In the genomic region with DNA sequence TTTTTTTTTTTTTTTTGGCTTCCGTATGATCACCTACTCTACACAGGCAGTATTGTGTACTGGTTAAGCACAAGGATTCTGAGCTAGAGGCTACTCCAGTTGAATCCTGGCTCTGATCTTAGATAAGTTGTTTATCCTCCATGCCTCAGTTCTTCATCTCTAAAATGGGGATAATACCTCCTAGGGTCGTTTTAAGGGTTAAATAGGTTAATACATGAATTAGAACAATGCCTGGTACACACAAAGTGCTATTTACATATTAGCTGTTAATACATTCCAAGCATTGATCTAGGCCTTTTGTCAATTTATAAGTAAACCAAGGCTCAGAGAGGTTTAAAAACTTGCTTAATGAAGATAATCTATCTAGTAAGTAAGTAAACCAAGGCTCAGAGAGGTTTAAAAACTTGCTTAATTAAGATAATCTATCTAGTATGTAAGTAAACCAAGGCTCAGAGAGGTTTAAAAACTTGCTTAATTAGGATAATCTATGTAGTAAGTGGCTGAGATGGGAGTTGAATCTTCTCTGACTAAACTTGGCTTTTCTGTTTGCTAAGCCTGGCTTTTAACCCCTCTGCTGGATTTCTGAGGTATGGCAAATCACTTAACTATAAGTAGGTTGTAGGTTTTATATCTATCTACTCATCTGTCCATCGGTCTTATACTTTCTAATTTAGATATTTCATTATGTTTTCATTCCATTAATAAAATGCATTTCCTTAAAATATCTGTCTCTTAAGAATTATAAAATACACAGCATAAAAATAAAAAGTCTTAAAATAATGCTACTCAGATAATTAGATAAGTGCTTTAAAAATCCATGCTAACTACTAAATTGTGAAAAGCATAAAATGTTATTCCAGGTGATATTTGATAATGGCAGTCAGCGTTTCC, we compare ENCODE assay signal across 8 cellular contexts. TPM values are rescaled to one million over a fixed set of nuclear protein-coding genes. Genes with fewer than 3 reads are reported as not detected.
A peak's percentile ranks its signal among the peaks of the same experiment; 100 is the strongest.
DNase-seq lines count a peak whose midpoint lies in the region; ATAC-seq, FAIRE-seq and TF ChIP-seq lines count a peak whose summit lies in the region.

No MANE protein-coding gene starts in this region.

- H3K27ac ChIP-seq in endothelial cell of umbilical vein (ENCODE audit: insufficient read depth, low read depth, low read length), result no peak overlapping the region
- H3K27ac ChIP-seq in upper lobe of right lung, result no peak overlapping the region
- no peak overlapping the region for H3K27ac ChIP-seq in gastrocnemius medialis

- peaks cover 3% of the 10 kb centered on the region for H3K79me2 ChIP-seq in endothelial cell of umbilical vein (ENCODE audit: control insufficient read depth, insufficient read depth, low read length)

- no peak overlapping the region for H3K9ac ChIP-seq in endothelial cell of umbilical vein (replicated peaks; ENCODE audit: extremely low read depth, insufficient read depth, low read length)

- ATAC-seq in GM18498 (IDR thresholded peaks at IDR 0.05; ENCODE audit: unreplicated experiment), result peak; percentile 19
- ATAC-seq in HG02852 (IDR thresholded peaks at IDR 0.05; ENCODE audit: unreplicated experiment), result peak; percentile 4
- ATAC-seq in upper lobe of right lung, result no peak
- ATAC-seq in gastrocnemius medialis, result no peak

- H3K4me3 ChIP-seq in endothelial cell of umbilical vein (replicated peaks in 1 of 3; ENCODE audit: insufficient read depth in 1 of 3, low read depth in 1 of 3, low read length in 3 of 3) (no peak overlapping the region), upper lobe of right lung (no peak overlapping the region), gastrocnemius medialis (no peak overlapping the region)

- DNase-seq in NCI-H524 treated with DMSO at 0.1 percent for 48 hours (lab: John Stamatoyannopoulos, UW) (peak; percentile 48), endothelial cell of umbilical vein (ENCODE audit: low read depth, low spot score) (peak; percentile 54), upper lobe of right lung (no peak), gastrocnemius medialis (no peak), NCI-H774 (lab: John Stamatoyannopoulos, UW) (no peak)

- TF ChIP-seq POLR2A in endothelial cell of umbilical vein (IDR thresholded peaks at IDR 0.05; ENCODE audit: low read depth, low read length), result no peak
- TF ChIP-seq POLR2A in gastrocnemius medialis (IDR thresholded peaks at IDR 0.05), result no peak

- H3K9me1 ChIP-seq in endothelial cell of umbilical vein (replicated peaks; ENCODE audit: control insufficient read depth, extremely low read depth, insufficient read depth, low read length), result no peaks in the 10 kb centered on the region

- POLR2A ChIA-PET in endothelial cell of umbilical vein (lab: Charles Lee), result no interaction called here

- H3K4me2 ChIP-seq in endothelial cell of umbilical vein (ENCODE audit: insufficient read depth, low read length), result no peak overlapping the region

- intact Hi-C loops in endothelial cell of umbilical vein (cut with micrococcal nuclease) (no loop called here), upper lobe of right lung (cut with DNase I) (no loop called here), gastrocnemius medialis (cut with DNase I; ENCODE audit: low total_unique reads) (no loop called here)

- CTCF ChIA-PET in endothelial cell of umbilical vein (lab: Charles Lee), result interaction anchor here (0.8 to 9.0 kb wide), 10 partner anchors 8 to 115 kb away, joined by 3 to 141 read pairs (median 4); no protein-coding TSS in a partner anchor

- FAIRE-seq in A204.1 (lab: Jason Lieb, UNC) (peak; percentile 92), endothelial cell of umbilical vein (lab: Jason Lieb, UNC) (peak; percentile 15)

- H4K20me1 ChIP-seq in endothelial cell of umbilical vein (replicated peaks; ENCODE audit: control insufficient read depth, extremely low read depth, insufficient read depth, low read length), result no peaks in the 10 kb centered on the region

- TF ChIP-seq CTCF in endothelial cell of umbilical vein (IDR thresholded peaks at IDR 0.05; ENCODE audit: extremely low read depth in 1 of 2, insufficient read depth in 1 of 2, low read depth in 1 of 2, low read length in 2 of 2), result peak; percentile 6 to 30
- TF ChIP-seq CTCF in upper lobe of right lung (IDR thresholded peaks at IDR 0.05), result peak; percentile 20
- TF ChIP-seq CTCF in gastrocnemius medialis (IDR thresholded peaks at IDR 0.05 in 4 of 5, conservative IDR thresholded peaks at IDR 0.05 in 1 of 5), result no peak

- H3K4me1 ChIP-seq in endothelial cell of umbilical vein (ENCODE audit: control insufficient read depth, extremely low read depth, insufficient read depth, low read length) (peaks cover 5% of the 10 kb centered on the region), upper lobe of right lung (peaks cover 34% of the 10 kb centered on the region), gastrocnemius medialis (peaks cover 13 to 27% of the 10 kb centered on the region in 2 donors)

- in situ Hi-C loops in gastrocnemius medialis (cut with MboI; ENCODE audit: low sequenced_read_pairs in 4 of 4), result no loop called here

- BruUV-seq in endothelial cell of umbilical vein (replicated peaks; lab: Mats Ljungman, UMichigan), result no TSS peak

- no peaks in the 10 kb centered on the region for H3K9me3 ChIP-seq in endothelial cell of umbilical vein (replicated peaks; ENCODE audit: control insufficient read depth, insufficient read depth, low read length)
- H3K9me3 ChIP-seq in upper lobe of right lung, result no peaks in the 10 kb centered on the region
- no peaks in the 10 kb centered on the region for H3K9me3 ChIP-seq in gastrocnemius medialis

- H3K36me3 ChIP-seq in endothelial cell of umbilical vein (ENCODE audit: control insufficient read depth in 2 of 2, extremely low read depth in 1 of 2, insufficient read depth in 2 of 2, low read length in 2 of 2), result no peaks in the 10 kb centered on the region
- H3K36me3 ChIP-seq in upper lobe of right lung, result no peaks in the 10 kb centered on the region
- no peaks in the 10 kb centered on the region for H3K36me3 ChIP-seq in gastrocnemius medialis

- no peak overlapping the region for H2AFZ ChIP-seq in endothelial cell of umbilical vein (ENCODE audit: low read depth, low read length)

- dilution Hi-C loops in endothelial cell of umbilical vein (cut with MboI; ENCODE audit: extremely low pct_ligation_motif_present, low sequenced_read_pairs), result no loop called here

- no peaks in the 10 kb centered on the region for H3K27me3 ChIP-seq in endothelial cell of umbilical vein (ENCODE audit: control insufficient read depth in 2 of 2, insufficient read depth in 2 of 2, low read length in 2 of 2)
- H3K27me3 ChIP-seq in upper lobe of right lung, result no peaks in the 10 kb centered on the region
- no peaks in the 10 kb centered on the region for H3K27me3 ChIP-seq in gastrocnemius medialis

TF ChIP-seq in endothelial cell of umbilical vein, 7 proteins besides CTCF, POLR2A, EP300 and RAD21:
- TF ChIP-seq FOS (IDR thresholded peaks at IDR 0.05; ENCODE audit: borderline replicate concordance, insufficient read depth, low read length), result no peak
- TF ChIP-seq, protein P1, sequence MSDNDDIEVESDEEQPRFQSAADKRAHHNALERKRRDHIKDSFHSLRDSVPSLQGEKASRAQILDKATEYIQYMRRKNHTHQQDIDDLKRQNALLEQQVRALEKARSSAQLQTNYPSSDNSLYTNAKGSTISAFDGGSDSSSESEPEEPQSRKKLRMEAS (IDR thresholded peaks at IDR 0.05; ENCODE audit: insufficient read depth, insufficient read length), result no peak
- no peak for TF ChIP-seq MYC (IDR thresholded peaks at IDR 0.05; ENCODE audit: low read depth, low read length)
- no peak for TF ChIP-seq EZH2 (IDR thresholded peaks at IDR 0.05; ENCODE audit: borderline replicate concordance, low read depth, low read length, severe bottlenecking)
- no peak for TF ChIP-seq GATA2 (IDR thresholded peaks at IDR 0.05; ENCODE audit: insufficient read depth, insufficient read length, low read depth, low read length)
- TF ChIP-seq POLR2AphosphoS5 (IDR thresholded peaks at IDR 0.05; ENCODE audit: insufficient read depth, low read depth, low read length), result no peak

RNA-seq across cellular contexts. Expression of gene ST7, which starts 59.2 kb away (rescaled TPM):
- 22.6 and 24.9 TPM in 2 replicates for total RNA-seq in endothelial cell of umbilical vein
- polyA plus RNA-seq in endothelial cell of umbilical vein, result 18.4 and 18.6 TPM in 2 replicates
- 17.6 and 18.5 TPM in 2 replicates for polyA plus RNA-seq in endothelial cell of umbilical vein (2011; cell fraction: cytosol; rRNA removed)
- 33.9 and 35.7 TPM in 2 replicates for polyA plus RNA-seq in endothelial cell of umbilical vein (2011; cell fraction: nucleus; rRNA removed)
- 17.2 and 20.6 TPM in 2 replicates for polyA plus RNA-seq in endothelial cell of umbilical vein (2012)
- polyA minus RNA-seq in endothelial cell of umbilical vein, result 33.8 and 39.2 TPM in 2 replicates
- polyA minus RNA-seq in endothelial cell of umbilical vein (2011; cell fraction: cytosol; rRNA and poly(A)+ RNA removed), result 30.7 TPM
- 75.4 and 81.3 TPM in 2 replicates for polyA minus RNA-seq in endothelial cell of umbilical vein (2011; cell fraction: nucleus; rRNA and poly(A)+ RNA removed)
- 48.6 TPM for total RNA-seq in upper lobe of right lung
- total RNA-seq in gastrocnemius medialis, result 10 to 100 TPM in 3 of 4 donors, 1 to 10 TPM in 1; 5.5 to 14.5 (median 11.9) TPM

Comparison
In these comparisons a context has a peak if more than half of its experiments do, and no peak if none do; other contexts are left out.
1. ATAC-seq: peak in GM18498 (single experiment) and HG02852 (single experiment); none in upper lobe of right lung (single experiment) and gastrocnemius medialis (0 of 2).
2. DNase-seq: peak in NCI-H524 treated with DMSO at 0.1 percent for 48 hours (single experiment) and endothelial cell of umbilical vein (single experiment); none in upper lobe of right lung (single experiment), gastrocnemius medialis (0 of 2) and NCI-H774 (single experiment).
3. CTCF ChIP-seq: peak in endothelial cell of umbilical vein (2 of 2) and upper lobe of right lung (single experiment); none in gastrocnemius medialis (0 of 5).